16 cellular contexts compared by ENCODE assay signal in the genomic region with DNA sequence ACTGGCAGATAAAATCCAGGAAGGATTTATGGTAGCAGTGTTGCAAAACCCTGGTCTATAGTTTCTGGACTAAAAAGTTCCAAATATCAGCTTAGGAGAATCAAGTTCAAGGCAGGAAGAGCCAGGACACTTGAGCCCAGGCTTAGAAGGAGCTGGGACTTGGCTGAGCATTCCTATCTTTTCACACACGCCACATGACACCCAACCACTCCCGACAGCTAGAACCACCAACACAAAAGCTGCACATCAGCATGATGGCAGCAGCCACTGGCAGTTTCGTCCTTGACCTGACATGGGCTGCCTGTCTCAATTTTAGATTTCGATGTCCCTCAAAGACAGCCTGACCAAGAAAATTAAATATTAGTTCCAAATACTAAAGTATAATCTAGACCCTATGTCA. TPM values are rescaled to one million over a fixed set of nuclear protein-coding genes. Genes with fewer than 3 reads are reported as not detected.
DNase-seq lines count a peak whose midpoint lies in the region; ATAC-seq and TF ChIP-seq lines count a peak whose summit lies in the region.
"Had no signal": no experiment of that assay in that cellular context is flagged by ENCODE, and none has a peak within 500 bp of the region (broad histone marks: within the 10 kb centered on the region; RNA-seq: fewer than 3 reads in every experiment).

No MANE protein-coding gene starts in this region.

- H4K20me1 ChIP-seq in GM23338 (replicated peaks; ENCODE audit: insufficient read depth): peaks cover 4% of the 10 kb centered on the region

- H3K4me1 ChIP-seq in GM23338 (ENCODE audit: insufficient read depth) (no peaks in the 10 kb centered on the region; the same call in 1 of the 2 replicates), psoas muscle (peaks cover 5% of the 10 kb centered on the region)

- peaks cover 11% of the 10 kb centered on the region; the same call in 1 of the 2 replicates for H3K36me3 ChIP-seq in GM23338 (ENCODE audit: insufficient read depth)
- peaks cover 0 to 54% of the 10 kb centered on the region in 2 donors for H3K36me3 ChIP-seq in psoas muscle (ENCODE audit: insufficient read depth in 1 of 2, low read depth in 1 of 2)

- 0 out of 2 replicates have a peak, but pooled peaks cover 2% of the 10 kb centered on the region for H3K79me2 ChIP-seq in GM23338 (replicated peaks; ENCODE audit: insufficient read depth)

- 0 out of 2 replicates have a peak, but pooled peaks cover 3% of the 10 kb centered on the region for H3F3A ChIP-seq in GM23338 (replicated peaks; ENCODE audit: low read depth)

- POLR2A ChIA-PET in RWPE1 (lab: Yijun Ruan, JAX; ENCODE audit: low non-redundant PET): no interaction called here

- intact Hi-C loops in psoas muscle (cut with DNase I): no loop called here

- no peak overlapping the region for H3K4me3 ChIP-seq in GM23338
- no peak overlapping the region for H3K4me3 ChIP-seq in psoas muscle

- H3K4me2 ChIP-seq in GM23338: no peak overlapping the region

- H3K9me3 Mint-ChIP-seq in GM23338: no peaks in the 10 kb centered on the region

- no peak overlapping the region for H2AFZ ChIP-seq in GM23338

- CTCF ChIA-PET in RWPE1 (lab: Yijun Ruan, JAX): no interaction called here

- no peak for ATAC-seq in GM23338
- peak; percentile 67 to 87 (median 72) for ATAC-seq in psoas muscle
- ATAC-seq in HG03108 (IDR thresholded peaks at IDR 0.05; ENCODE audit: unreplicated experiment): no peak

- H3K4me1 Mint-ChIP-seq in GM23338: peaks cover 16% of the 10 kb centered on the region

- H3K9me3 ChIP-seq in psoas muscle: no peaks in the 10 kb centered on the region

- H3K36me3 Mint-ChIP-seq in GM23338 (ENCODE audit: low read depth): peaks cover 18% of the 10 kb centered on the region

- no peak for DNase-seq in GM23338 (ENCODE audit: low spot score)
- no peak for DNase-seq in RWPE1 (ENCODE audit: low spot score)
- no peak for DNase-seq in epithelial cell of prostate (ENCODE audit: low read depth, low spot score)
- DNase-seq in psoas muscle: no peak
- no peak for DNase-seq in HuH-7 (ENCODE audit: low spot score)
- DNase-seq in T-helper 1 cell: no peak
- DNase-seq: DMS 273 treated with DMSO at 0.1 percent for 48 hours, GF-D8, KG1, NCI-H1105, NCI-H1694, NCI-H2227 treated with DMSO at 0.1 percent for 48 hours, NCI-H524, Right ventricle myocardium superior had no signal

- peaks cover 1% of the 10 kb centered on the region for H3K27me3 Mint-ChIP-seq in GM23338 (ENCODE audit: insufficient read depth, low read depth, poor library complexity)

- H3K27ac Mint-ChIP-seq in GM23338: no peak overlapping the region

- H3K27ac ChIP-seq in GM23338 (ENCODE audit: low read depth): peak overlapping the region; percentile 36; the same call in 1 of the 2 replicates
- peak overlapping the region; percentile 42; the same call in 1 of the 2 replicates for H3K27ac ChIP-seq in RWPE1
- H3K27ac ChIP-seq in epithelial cell of prostate: peak overlapping the region; percentile 19
- H3K27ac ChIP-seq in psoas muscle: no peak overlapping the region
- H3K27ac ChIP-seq: C4-2B had no signal

- H3K9me2 ChIP-seq in GM23338 (ENCODE audit: insufficient read depth): no peaks in the 10 kb centered on the region

- no peaks in the 10 kb centered on the region for H3K27me3 ChIP-seq in GM23338 (ENCODE audit: insufficient read depth)
- H3K27me3 ChIP-seq in psoas muscle (ENCODE audit: insufficient read depth in 3 of 3, low read length in 2 of 3): no peaks in the 10 kb centered on the region

- H3K4me3 Mint-ChIP-seq in GM23338: no peak overlapping the region

- WGBS in psoas muscle, 3 donors: 27 to 49% (median 33%) methylated on average over 4 of the region's 4 CpGs

- TF ChIP-seq CTCF in GM23338 (conservative IDR thresholded peaks at IDR 0.05; ENCODE audit: low read depth in 2 of 2): no peak
- no peak for TF ChIP-seq CTCF in RWPE1 (conservative IDR thresholded peaks at IDR 0.05; ENCODE audit: low read depth)
- TF ChIP-seq CTCF in psoas muscle (IDR thresholded peaks at IDR 0.05): no peak

TF ChIP-seq in GM23338, 12 proteins besides CTCF, POLR2A, EP300 and RAD21:
- TF ChIP-seq NANOG (IDR thresholded peaks at IDR 0.05; ENCODE audit: borderline replicate concordance): no peak
- no peak for TF ChIP-seq ETS1 (IDR thresholded peaks at IDR 0.05)
- no peak for TF ChIP-seq CREB1 (CRISPR knock-in tag; IDR thresholded peaks at IDR 0.05; ENCODE audit: low read depth)
- no peak for TF ChIP-seq EZH2phosphoT487 (IDR thresholded peaks at IDR 0.05; ENCODE audit: unreplicated experiment)
- TF ChIP-seq, protein P1, sequence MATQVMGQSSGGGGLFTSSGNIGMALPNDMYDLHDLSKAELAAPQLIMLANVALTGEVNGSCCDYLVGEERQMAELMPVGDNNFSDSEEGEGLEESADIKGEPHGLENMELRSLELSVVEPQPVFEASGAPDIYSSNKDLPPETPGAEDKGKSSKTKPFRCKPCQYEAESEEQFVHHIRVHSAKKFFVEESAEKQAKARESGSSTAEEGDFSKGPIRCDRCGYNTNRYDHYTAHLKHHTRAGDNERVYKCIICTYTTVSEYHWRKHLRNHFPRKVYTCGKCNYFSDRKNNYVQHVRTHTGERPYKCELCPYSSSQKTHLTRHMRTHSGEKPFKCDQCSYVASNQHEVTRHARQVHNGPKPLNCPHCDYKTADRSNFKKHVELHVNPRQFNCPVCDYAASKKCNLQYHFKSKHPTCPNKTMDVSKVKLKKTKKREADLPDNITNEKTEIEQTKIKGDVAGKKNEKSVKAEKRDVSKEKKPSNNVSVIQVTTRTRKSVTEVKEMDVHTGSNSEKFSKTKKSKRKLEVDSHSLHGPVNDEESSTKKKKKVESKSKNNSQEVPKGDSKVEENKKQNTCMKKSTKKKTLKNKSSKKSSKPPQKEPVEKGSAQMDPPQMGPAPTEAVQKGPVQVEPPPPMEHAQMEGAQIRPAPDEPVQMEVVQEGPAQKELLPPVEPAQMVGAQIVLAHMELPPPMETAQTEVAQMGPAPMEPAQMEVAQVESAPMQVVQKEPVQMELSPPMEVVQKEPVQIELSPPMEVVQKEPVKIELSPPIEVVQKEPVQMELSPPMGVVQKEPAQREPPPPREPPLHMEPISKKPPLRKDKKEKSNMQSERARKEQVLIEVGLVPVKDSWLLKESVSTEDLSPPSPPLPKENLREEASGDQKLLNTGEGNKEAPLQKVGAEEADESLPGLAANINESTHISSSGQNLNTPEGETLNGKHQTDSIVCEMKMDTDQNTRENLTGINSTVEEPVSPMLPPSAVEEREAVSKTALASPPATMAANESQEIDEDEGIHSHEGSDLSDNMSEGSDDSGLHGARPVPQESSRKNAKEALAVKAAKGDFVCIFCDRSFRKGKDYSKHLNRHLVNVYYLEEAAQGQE (IDR thresholded peaks at IDR 0.05; ENCODE audit: unreplicated experiment): no peak

RNA-seq across cellular contexts. Expression of gene LARGE2, which starts 14.2 kb away (rescaled TPM):
- total RNA-seq in GM23338 (2014; rRNA removed; shearing (Covaris generic)): 74.5 and 107 TPM in 2 replicates
- 89.8 and 97.8 TPM in 2 replicates for polyA plus RNA-seq in GM23338 (2016; fragmentation: Nextera tagmentation; extraction: Ambion mirVana)
- not detected for total RNA-seq in psoas muscle
- polyA plus RNA-seq in psoas muscle: under 1 TPM in 1 of 3 donors, not detected in 2; 0.13 TPM
- total RNA-seq: Right ventricle myocardium superior had no signal

RNA-seq across cellular contexts. Expression of gene PEX16, which starts 19.0 kb away (rescaled TPM):
- 22.4 and 34.1 TPM in 2 replicates for total RNA-seq in GM23338 (2014; rRNA removed; shearing (Covaris generic))
- 23.3 and 27.6 TPM in 2 replicates for polyA plus RNA-seq in GM23338 (2016; fragmentation: Nextera tagmentation; extraction: Ambion mirVana)
- 10 to 100 TPM; 12.1 to 23.5 (median 14.2) TPM for total RNA-seq in psoas muscle
- 10 to 100 TPM; 19.7 to 23.5 (median 21.3) TPM for polyA plus RNA-seq in psoas muscle

RNA-seq across cellular contexts. Expression of gene FREY1, which starts 29.6 kb away (rescaled TPM):
- total RNA-seq in GM23338 (2014; rRNA removed; shearing (Covaris generic)): 1.1 TPM in 1 of 2 replicates, not detected in the other
- polyA plus RNA-seq in GM23338 (2016; fragmentation: Nextera tagmentation; extraction: Ambion mirVana) (not detected in 2 replicates), psoas muscle (under 1 TPM in 1 of 3 donors, not detected in 2; 0.14 TPM)
- under 1 TPM in 2 of 4 donors, not detected in 2; 0.37 to 0.56 TPM for total RNA-seq in psoas muscle
- total RNA-seq: Right ventricle myocardium superior had no signal

RNA-seq across cellular contexts. Expression of gene MAPK8IP1, which starts 51.2 kb away (rescaled TPM):
- 34.1 and 39.4 TPM in 2 replicates for total RNA-seq in GM23338 (2014; rRNA removed; shearing (Covaris generic))
- polyA plus RNA-seq in GM23338 (2016; fragmentation: Nextera tagmentation; extraction: Ambion mirVana): 5.9 and 6.8 TPM in 2 replicates
- total RNA-seq in psoas muscle: 1 to 10 TPM; 1.3 to 2.6 (median 2.0) TPM
- polyA plus RNA-seq in psoas muscle: under 1 TPM; 0.53 to 1.00 (median 0.82) TPM

Comparison
In these comparisons a context has a peak if more than half of its experiments do, and no peak if none do; other contexts are left out.
1. ATAC-seq: peak in psoas muscle (4 of 4); none in GM23338 (single experiment) and HG03108 (single experiment).
2. RNA of gene LARGE2, which starts 14.2 kb away (total RNA-seq): 74.5 to 107 TPM in GM23338; not detected in psoas muscle; every median in the first group is over 10 times any median in the second.